2 cellular contexts compared by ENCODE assay signal in the genomic region with DNA sequence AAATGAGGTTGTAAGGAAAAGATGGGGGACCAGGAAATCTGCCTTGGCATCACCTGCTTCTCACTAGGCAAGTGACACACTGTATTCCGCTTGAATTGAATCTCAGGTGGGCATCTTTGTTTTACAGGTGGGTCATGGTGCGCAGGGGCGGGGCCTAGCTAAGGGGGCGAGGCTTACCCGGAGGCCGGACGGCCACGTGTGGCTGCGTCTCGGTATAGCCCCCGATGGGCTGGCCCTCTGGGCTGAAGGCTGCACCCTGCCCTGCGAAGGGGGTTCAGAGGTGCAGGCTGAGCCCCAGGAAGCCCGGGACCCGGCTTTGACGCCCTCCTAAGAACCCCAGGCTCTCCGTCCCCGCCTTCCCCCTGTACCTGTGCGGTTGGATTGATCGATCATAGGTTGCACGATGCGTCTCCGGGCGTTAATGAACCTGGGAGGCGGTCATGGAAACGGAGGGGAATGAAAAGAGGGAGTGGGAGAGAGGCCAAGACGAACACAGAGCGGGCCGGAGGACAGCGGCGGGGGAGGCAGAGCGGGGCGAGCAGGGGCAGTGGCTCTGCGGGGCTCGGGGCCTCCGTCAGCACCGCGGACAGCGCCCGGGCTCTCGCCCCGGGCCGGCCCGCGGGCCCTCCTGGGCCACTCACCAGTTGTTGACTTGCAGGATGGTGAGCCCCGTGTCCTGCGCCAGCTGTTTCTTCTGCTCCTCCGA.
A peak's percentile ranks its signal among the peaks of the same experiment; 100 is the strongest.
TF ChIP-seq lines count a peak whose summit lies in the region.

No MANE protein-coding gene starts in this region.

TF ChIP-seq in HEK293, 187 proteins besides CTCF, POLR2A, EP300 and RAD21 (continued from another document):
- TF ChIP-seq, protein P1, sequence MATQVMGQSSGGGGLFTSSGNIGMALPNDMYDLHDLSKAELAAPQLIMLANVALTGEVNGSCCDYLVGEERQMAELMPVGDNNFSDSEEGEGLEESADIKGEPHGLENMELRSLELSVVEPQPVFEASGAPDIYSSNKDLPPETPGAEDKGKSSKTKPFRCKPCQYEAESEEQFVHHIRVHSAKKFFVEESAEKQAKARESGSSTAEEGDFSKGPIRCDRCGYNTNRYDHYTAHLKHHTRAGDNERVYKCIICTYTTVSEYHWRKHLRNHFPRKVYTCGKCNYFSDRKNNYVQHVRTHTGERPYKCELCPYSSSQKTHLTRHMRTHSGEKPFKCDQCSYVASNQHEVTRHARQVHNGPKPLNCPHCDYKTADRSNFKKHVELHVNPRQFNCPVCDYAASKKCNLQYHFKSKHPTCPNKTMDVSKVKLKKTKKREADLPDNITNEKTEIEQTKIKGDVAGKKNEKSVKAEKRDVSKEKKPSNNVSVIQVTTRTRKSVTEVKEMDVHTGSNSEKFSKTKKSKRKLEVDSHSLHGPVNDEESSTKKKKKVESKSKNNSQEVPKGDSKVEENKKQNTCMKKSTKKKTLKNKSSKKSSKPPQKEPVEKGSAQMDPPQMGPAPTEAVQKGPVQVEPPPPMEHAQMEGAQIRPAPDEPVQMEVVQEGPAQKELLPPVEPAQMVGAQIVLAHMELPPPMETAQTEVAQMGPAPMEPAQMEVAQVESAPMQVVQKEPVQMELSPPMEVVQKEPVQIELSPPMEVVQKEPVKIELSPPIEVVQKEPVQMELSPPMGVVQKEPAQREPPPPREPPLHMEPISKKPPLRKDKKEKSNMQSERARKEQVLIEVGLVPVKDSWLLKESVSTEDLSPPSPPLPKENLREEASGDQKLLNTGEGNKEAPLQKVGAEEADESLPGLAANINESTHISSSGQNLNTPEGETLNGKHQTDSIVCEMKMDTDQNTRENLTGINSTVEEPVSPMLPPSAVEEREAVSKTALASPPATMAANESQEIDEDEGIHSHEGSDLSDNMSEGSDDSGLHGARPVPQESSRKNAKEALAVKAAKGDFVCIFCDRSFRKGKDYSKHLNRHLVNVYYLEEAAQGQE (tag by site-specific recombination; IDR thresholded peaks at IDR 0.05): peak; percentile 88

TF ChIP-seq in GM12878, 131 proteins besides CTCF, POLR2A, EP300 and RAD21 (continued from another document):
- TF ChIP-seq, protein P1 (IDR thresholded peaks at IDR 0.05; ENCODE audit: low read depth, low read length): peak; percentile 82
